In genomic region chr6:44249082-44249748, GRCh38 we compare ENCODE assay signal across 9 cellular contexts. TPM values are rescaled to one million over a fixed set of nuclear protein-coding genes. Genes with fewer than 3 reads are reported as not detected.
A peak's percentile ranks its signal among the peaks of the same experiment; 100 is the strongest.
DNase-seq lines count a peak whose midpoint lies in the region; ATAC-seq lines count a peak whose summit lies in the region.
"Had no signal": no experiment of that assay in that cellular context is flagged by ENCODE, and none has a peak within 500 bp of the region (broad histone marks: within the 10 kb centered on the region; RNA-seq: fewer than 3 reads in every experiment).

No MANE protein-coding gene starts in this region.

- CTCF ChIA-PET in activated naive CD4-positive, alpha-beta T cell treated with anti-CD3 and anti-CD28 coated beads, Interleukin-2, amount 10 ng/mL, durations not matched to agents 7 days and 5 days (lab: Charles Lee): interaction anchor here (1.7 to 1.8 kb wide), 2 partner anchors 8 to 16 kb away, joined by 4 to 11 read pairs; partner anchors contain the start of gene SLC35B2

- ATAC-seq in activated naive CD8-positive, alpha-beta T cell treated with anti-CD3 and anti-CD28 coated beads, Interleukin-2, amount 10 ng/mL, durations not matched to agents 7 days and 5 days (ENCODE audit: low read depth): no peak
- no peak for ATAC-seq in GM21423 (IDR thresholded peaks at IDR 0.05; ENCODE audit: unreplicated experiment)

- peaks cover 61% of the 10 kb centered on the region for H3K4me1 Mint-ChIP-seq in activated naive CD4-positive, alpha-beta T cell treated with anti-CD3 and anti-CD28 coated beads, Interleukin-2, amount 10 ng/mL, durations not matched to agents 7 days and 5 days
- H3K4me1 Mint-ChIP-seq in activated naive CD8-positive, alpha-beta T cell treated with anti-CD3 and anti-CD28 coated beads, Interleukin-2, amount 10 ng/mL, durations not matched to agents 7 days and 5 days: peaks cover 52% of the 10 kb centered on the region

- no peaks in the 10 kb centered on the region for H3K27me3 ChIP-seq in layer of hippocampus (ENCODE audit: control insufficient read depth, insufficient read depth, low read length)

- DNase-seq in activated naive CD4-positive, alpha-beta T cell treated with anti-CD3 and anti-CD28 coated beads, Interleukin-2, amount 10 ng/mL, durations not matched to agents 7 days and 5 days: no peak
- no peak for DNase-seq in activated naive CD4-positive, alpha-beta T cell treated with anti-CD3 and anti-CD28 coated beads, Interleukin-2, amount 50 U/mL, for 16 hours
- DNase-seq in activated naive CD8-positive, alpha-beta T cell treated with anti-CD3 and anti-CD28 coated beads, Interleukin-2, amount 10 ng/mL, durations not matched to agents 7 days and 5 days: no peak
- DNase-seq in NCI-H446 (lab: John Stamatoyannopoulos, UW) (no peak), activated gamma-delta T cell (lab: John Stamatoyannopoulos, UW) (no peak)
- DNase-seq: OCI-M1 had no signal

- H3K27ac ChIP-seq in layer of hippocampus (ENCODE audit: low read depth, low read length) (peak overlapping the region; percentile 100), temporal lobe (ENCODE audit: low read depth, low read length) (peak overlapping the region; percentile 42)

- H3K9me3 Mint-ChIP-seq in activated naive CD4-positive, alpha-beta T cell treated with anti-CD3 and anti-CD28 coated beads, Interleukin-2, amount 10 ng/mL, durations not matched to agents 7 days and 5 days: no peaks in the 10 kb centered on the region
- no peaks in the 10 kb centered on the region for H3K9me3 Mint-ChIP-seq in activated naive CD8-positive, alpha-beta T cell treated with anti-CD3 and anti-CD28 coated beads, Interleukin-2, amount 10 ng/mL, durations not matched to agents 7 days and 5 days

- H3K36me3 Mint-ChIP-seq in activated naive CD4-positive, alpha-beta T cell treated with anti-CD3 and anti-CD28 coated beads, Interleukin-2, amount 10 ng/mL, durations not matched to agents 7 days and 5 days: peaks cover 66% of the 10 kb centered on the region
- peaks cover 38% of the 10 kb centered on the region for H3K36me3 Mint-ChIP-seq in activated naive CD8-positive, alpha-beta T cell treated with anti-CD3 and anti-CD28 coated beads, Interleukin-2, amount 10 ng/mL, durations not matched to agents 7 days and 5 days

- peak overlapping the region; percentile 97 for H3K4me3 Mint-ChIP-seq in activated naive CD4-positive, alpha-beta T cell treated with anti-CD3 and anti-CD28 coated beads, Interleukin-2, amount 10 ng/mL, durations not matched to agents 7 days and 5 days
- peak overlapping the region; percentile 99 for H3K4me3 Mint-ChIP-seq in activated naive CD8-positive, alpha-beta T cell treated with anti-CD3 and anti-CD28 coated beads, Interleukin-2, amount 10 ng/mL, durations not matched to agents 7 days and 5 days

- POLR2A ChIA-PET in activated naive CD8-positive, alpha-beta T cell treated with anti-CD3 and anti-CD28 coated beads, Interleukin-2, amount 10 ng/mL, durations not matched to agents 7 days and 5 days (lab: Charles Lee): interaction anchor here (4.1 kb wide), 1 partner anchor 7 kb away, joined by 111 read pairs; the partner anchor contains the start of gene SLC35B2

- no peak overlapping the region for H3K27ac Mint-ChIP-seq in activated naive CD4-positive, alpha-beta T cell treated with anti-CD3 and anti-CD28 coated beads, Interleukin-2, amount 10 ng/mL, durations not matched to agents 7 days and 5 days
- peak overlapping the region; percentile 99 for H3K27ac Mint-ChIP-seq in activated naive CD8-positive, alpha-beta T cell treated with anti-CD3 and anti-CD28 coated beads, Interleukin-2, amount 10 ng/mL, durations not matched to agents 7 days and 5 days

- H3K27me3 Mint-ChIP-seq in activated naive CD4-positive, alpha-beta T cell treated with anti-CD3 and anti-CD28 coated beads, Interleukin-2, amount 10 ng/mL, durations not matched to agents 7 days and 5 days: peaks cover 13% of the 10 kb centered on the region
- H3K27me3 Mint-ChIP-seq in activated naive CD8-positive, alpha-beta T cell treated with anti-CD3 and anti-CD28 coated beads, Interleukin-2, amount 10 ng/mL, durations not matched to agents 7 days and 5 days: peaks cover 2% of the 10 kb centered on the region

RNA-seq across cellular contexts. Expression of gene HSP90AB1, which starts 2.3 kb away (rescaled TPM):
- total RNA-seq in activated naive CD8-positive, alpha-beta T cell treated with anti-CD3 and anti-CD28 coated beads, Interleukin-2, amount 10 ng/mL, durations not matched to agents 7 days and 5 days: 100 to 1,000 TPM; 453 to 466 TPM
- total RNA-seq in temporal lobe: 440 TPM

RNA-seq across cellular contexts. Expression of gene SLC35B2, which starts 8.1 kb away (rescaled TPM):
- 10 to 100 TPM; 28.4 TPM for total RNA-seq in activated naive CD8-positive, alpha-beta T cell treated with anti-CD3 and anti-CD28 coated beads, Interleukin-2, amount 10 ng/mL, durations not matched to agents 7 days and 5 days
- 23.8 TPM for total RNA-seq in temporal lobe

RNA-seq across cellular contexts. Expression of gene NFKBIE, which starts 16.1 kb away (rescaled TPM):
- 10 to 100 TPM; 14.0 to 14.3 TPM for total RNA-seq in activated naive CD8-positive, alpha-beta T cell treated with anti-CD3 and anti-CD28 coated beads, Interleukin-2, amount 10 ng/mL, durations not matched to agents 7 days and 5 days
- 8.1 TPM for total RNA-seq in temporal lobe

RNA-seq across cellular contexts. Expression of gene TMEM151B, which starts 21.0 kb away (rescaled TPM):
- total RNA-seq in activated naive CD8-positive, alpha-beta T cell treated with anti-CD3 and anti-CD28 coated beads, Interleukin-2, amount 10 ng/mL, durations not matched to agents 7 days and 5 days: not detected
- 44.5 TPM for total RNA-seq in temporal lobe

RNA-seq across cellular contexts. Expression of gene SLC29A1, which starts 25.8 kb away (rescaled TPM):
- total RNA-seq in activated naive CD8-positive, alpha-beta T cell treated with anti-CD3 and anti-CD28 coated beads, Interleukin-2, amount 10 ng/mL, durations not matched to agents 7 days and 5 days: 10 to 100 TPM; 22.5 to 24.0 TPM
- total RNA-seq in temporal lobe: 5.4 TPM
